In the genomic region with DNA sequence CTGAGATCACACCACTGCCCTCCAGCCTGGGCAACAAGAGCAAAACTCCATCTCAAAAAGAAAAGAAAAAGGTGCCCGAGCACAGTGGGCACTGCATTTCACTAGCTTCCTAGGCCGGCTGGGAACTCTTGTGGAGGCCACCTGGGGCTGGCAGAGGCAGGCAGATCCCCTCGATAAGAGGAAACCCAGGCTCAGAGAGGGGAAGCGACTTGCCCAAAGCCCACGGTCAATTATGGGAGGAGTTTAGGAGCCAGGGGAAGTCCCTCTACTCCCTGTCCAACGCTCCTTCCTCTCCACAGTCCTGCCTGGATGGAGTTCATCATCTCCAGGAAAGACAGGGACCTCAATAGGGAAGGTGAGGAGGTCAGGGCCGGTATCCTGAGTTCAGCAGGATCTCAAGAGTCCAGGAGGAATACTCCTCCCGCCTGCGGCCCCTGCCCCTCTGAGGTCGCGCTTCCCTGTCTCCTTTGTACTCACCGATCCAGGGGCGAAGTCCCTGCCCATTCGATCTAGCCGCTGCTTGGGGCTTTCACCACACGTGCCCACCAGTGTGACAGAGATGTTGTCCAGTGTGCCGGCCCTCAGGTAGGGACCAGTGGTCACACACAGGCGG, we compare ENCODE assay signal across 8 cellular contexts. TPM values are rescaled to one million over a fixed set of nuclear protein-coding genes. Genes with fewer than 3 reads are reported as not detected.
DNase-seq lines count a peak whose midpoint lies in the region; ATAC-seq and TF ChIP-seq lines count a peak whose summit lies in the region.

No MANE protein-coding gene starts in this region.

- TF ChIP-seq CTCF in testis (IDR thresholded peaks at IDR 0.05): no peak

- no peaks in the 10 kb centered on the region for H3K36me3 Mint-ChIP-seq in activated CD4-positive, alpha-beta T cell treated with anti-CD3 and anti-CD28 coated beads, Interleukin-2, amount 10 ng/mL, durations not matched to agents 7 days and 5 days (ENCODE audit: low read depth)
- peaks cover 9% of the 10 kb centered on the region for H3K36me3 Mint-ChIP-seq in activated CD4-positive, alpha-beta memory T cell treated with anti-CD3 and anti-CD28 coated beads, Interleukin-2, amount 10 ng/mL, durations not matched to agents 7 days and 5 days (ENCODE audit: low read depth)

- H3K36me3 ChIP-seq in iPS-18a (ENCODE audit: control insufficient read depth, low read depth, low read length) (no peaks in the 10 kb centered on the region), testis (ENCODE audit: low read depth, missing control alignments) (no peaks in the 10 kb centered on the region)

- H3K27ac ChIP-seq in iPS-18a (ENCODE audit: low read length) (no peak overlapping the region), temporal lobe (ENCODE audit: low read depth, low read length) (peak overlapping the region; percentile 88), testis (no peak overlapping the region)

- no peaks in the 10 kb centered on the region for H3K9me3 ChIP-seq in iPS-18a (ENCODE audit: control insufficient read depth, low read depth, low read length)
- no peaks in the 10 kb centered on the region for H3K9me3 ChIP-seq in testis

- CTCF ChIA-PET in activated CD4-positive, alpha-beta T cell treated with anti-CD3 and anti-CD28 coated beads, Interleukin-2, amount 10 ng/mL, durations not matched to agents 7 days and 5 days (lab: Charles Lee): interaction anchor here (0.6 to 5.8 kb wide), 10 partner anchors 7 to 81 kb away, joined by 3 to 32 read pairs (median 4); a partner anchor contains a TSS
- CTCF ChIA-PET in activated CD4-positive, alpha-beta memory T cell treated with anti-CD3 and anti-CD28 coated beads, Interleukin-2, amount 10 ng/mL, durations not matched to agents 7 days and 5 days (lab: Charles Lee): interaction anchor here (1.4 to 4.0 kb wide), 7 partner anchors 8 to 57 kb away, joined by 4 to 68 read pairs (median 9); no protein-coding TSS in a partner anchor

- TF ChIP-seq POLR2A in testis (IDR thresholded peaks at IDR 0.05): no peak

- peaks cover 39% of the 10 kb centered on the region for H3K4me1 Mint-ChIP-seq in activated CD4-positive, alpha-beta T cell treated with anti-CD3 and anti-CD28 coated beads, Interleukin-2, amount 10 ng/mL, durations not matched to agents 7 days and 5 days
- peaks cover 43% of the 10 kb centered on the region for H3K4me1 Mint-ChIP-seq in activated CD4-positive, alpha-beta memory T cell treated with anti-CD3 and anti-CD28 coated beads, Interleukin-2, amount 10 ng/mL, durations not matched to agents 7 days and 5 days

- POLR2A ChIA-PET in activated CD4-positive, alpha-beta T cell treated with anti-CD3 and anti-CD28 coated beads, Interleukin-2, amount 10 ng/mL, durations not matched to agents 7 days and 5 days (lab: Charles Lee): no interaction called here
- POLR2A ChIA-PET in activated CD4-positive, alpha-beta memory T cell treated with anti-CD3 and anti-CD28 coated beads, Interleukin-2, amount 10 ng/mL, durations not matched to agents 7 days and 5 days (lab: Charles Lee): interaction anchor here (0.7 to 3.5 kb wide), 6 partner anchors 13 to 130 kb away, joined by 3 to 49 read pairs (median 18); a partner anchor contains a TSS

- no peak overlapping the region for H3K27ac Mint-ChIP-seq in activated CD4-positive, alpha-beta T cell treated with anti-CD3 and anti-CD28 coated beads, Interleukin-2, amount 10 ng/mL, durations not matched to agents 7 days and 5 days
- H3K27ac Mint-ChIP-seq in activated CD4-positive, alpha-beta memory T cell treated with anti-CD3 and anti-CD28 coated beads, Interleukin-2, amount 10 ng/mL, durations not matched to agents 7 days and 5 days: no peak overlapping the region

- H3K27me3 ChIP-seq in iPS-18a (ENCODE audit: control insufficient read depth, insufficient read depth, low read length): peaks cover 59% of the 10 kb centered on the region
- H3K27me3 ChIP-seq in testis: no peaks in the 10 kb centered on the region

- H3K9me3 Mint-ChIP-seq in activated CD4-positive, alpha-beta T cell treated with anti-CD3 and anti-CD28 coated beads, Interleukin-2, amount 10 ng/mL, durations not matched to agents 7 days and 5 days: no peaks in the 10 kb centered on the region
- no peaks in the 10 kb centered on the region for H3K9me3 Mint-ChIP-seq in activated CD4-positive, alpha-beta memory T cell treated with anti-CD3 and anti-CD28 coated beads, Interleukin-2, amount 10 ng/mL, durations not matched to agents 7 days and 5 days

- peak overlapping the region; percentile 7 for H3K9ac ChIP-seq in iPS-18a (ENCODE audit: low read length)

- intact Hi-C loops in testis (cut with DNase I; ENCODE audit: low total_unique reads): no loop called here

- H3K4me3 Mint-ChIP-seq in activated CD4-positive, alpha-beta T cell treated with anti-CD3 and anti-CD28 coated beads, Interleukin-2, amount 10 ng/mL, durations not matched to agents 7 days and 5 days: peak overlapping the region; percentile 85
- peak overlapping the region; percentile 80 for H3K4me3 Mint-ChIP-seq in activated CD4-positive, alpha-beta memory T cell treated with anti-CD3 and anti-CD28 coated beads, Interleukin-2, amount 10 ng/mL, durations not matched to agents 7 days and 5 days

- WGBS in testis, 2 donors: 12% methylated on average over 7 to 18 of the region's 18 CpGs

- peaks cover 62% of the 10 kb centered on the region for H3K27me3 Mint-ChIP-seq in activated CD4-positive, alpha-beta T cell treated with anti-CD3 and anti-CD28 coated beads, Interleukin-2, amount 10 ng/mL, durations not matched to agents 7 days and 5 days
- H3K27me3 Mint-ChIP-seq in activated CD4-positive, alpha-beta memory T cell treated with anti-CD3 and anti-CD28 coated beads, Interleukin-2, amount 10 ng/mL, durations not matched to agents 7 days and 5 days: peaks cover 58% of the 10 kb centered on the region

- ATAC-seq in HG03469 (IDR thresholded peaks at IDR 0.05; ENCODE audit: unreplicated experiment): no peak

- no peaks in the 10 kb centered on the region for H3K4me1 ChIP-seq in iPS-18a (ENCODE audit: control insufficient read depth, low read depth, low read length)
- peaks cover 26% of the 10 kb centered on the region for H3K4me1 ChIP-seq in testis

- H3K4me3 ChIP-seq in iPS-18a (ENCODE audit: low read length): peak overlapping the region; percentile 79
- peak overlapping the region in 1 of 2 donors; percentile 62 for H3K4me3 ChIP-seq in testis

- no peak for DNase-seq in activated CD4-positive, alpha-beta T cell treated with anti-CD3 and anti-CD28 coated beads, Interleukin-2, amount 10 ng/mL, durations not matched to agents 7 days and 5 days
- no peak for DNase-seq in activated CD4-positive, alpha-beta T cell treated with anti-CD3 and anti-CD28 coated beads for 1 hour
- no peak for DNase-seq in activated CD4-positive, alpha-beta memory T cell treated with anti-CD3 and anti-CD28 coated beads, Interleukin-2, amount 10 ng/mL, durations not matched to agents 7 days and 5 days
- no peak for DNase-seq in testis
- DNase-seq in amygdala (lab: John Stamatoyannopoulos, UW): no peak

RNA-seq across cellular contexts. Expression of a gene that starts 0.8 kb away (rescaled TPM):
- total RNA-seq in activated CD4-positive, alpha-beta T cell treated with anti-CD3 and anti-CD28 coated beads, Interleukin-2, amount 10 ng/mL, durations not matched to agents 7 days and 5 days: not detected
- total RNA-seq in activated CD4-positive, alpha-beta memory T cell treated with anti-CD3 and anti-CD28 coated beads, Interleukin-2, amount 10 ng/mL, durations not matched to agents 7 days and 5 days: not detected
- total RNA-seq in temporal lobe (0.74 TPM), testis (1 to 10 TPM; 2.2 to 4.3 TPM)
- 2.7 TPM for polyA plus RNA-seq in testis (ENCODE audit: insufficient read depth, low read depth, low replicate concordance)

RNA-seq across cellular contexts. Expression of a gene that starts 6.4 kb away (rescaled TPM):
- total RNA-seq in activated CD4-positive, alpha-beta T cell treated with anti-CD3 and anti-CD28 coated beads, Interleukin-2, amount 10 ng/mL, durations not matched to agents 7 days and 5 days: under 1 TPM; 0.15 to 0.20 TPM
- 1 to 10 TPM; 1.4 to 1.5 TPM for total RNA-seq in activated CD4-positive, alpha-beta memory T cell treated with anti-CD3 and anti-CD28 coated beads, Interleukin-2, amount 10 ng/mL, durations not matched to agents 7 days and 5 days
- total RNA-seq in temporal lobe (0.98 TPM), testis (under 1 TPM in 1 of 2 donors, not detected in 1; 0.31 TPM)
- polyA plus RNA-seq in testis (ENCODE audit: insufficient read depth, low read depth, low replicate concordance): 0.25 TPM

RNA-seq across cellular contexts. Expression of a gene that starts 30.0 kb away (rescaled TPM):
- under 1 TPM; 0.27 to 0.31 TPM for total RNA-seq in activated CD4-positive, alpha-beta T cell treated with anti-CD3 and anti-CD28 coated beads, Interleukin-2, amount 10 ng/mL, durations not matched to agents 7 days and 5 days
- total RNA-seq in activated CD4-positive, alpha-beta memory T cell treated with anti-CD3 and anti-CD28 coated beads, Interleukin-2, amount 10 ng/mL, durations not matched to agents 7 days and 5 days: under 1 TPM; 0.20 to 0.38 TPM
- not detected for total RNA-seq in temporal lobe
- total RNA-seq in testis: under 1 TPM; 0.87 to 0.99 TPM
- polyA plus RNA-seq in testis (ENCODE audit: insufficient read depth, low read depth, low replicate concordance): 1.1 TPM

RNA-seq across cellular contexts. Expression of a gene that starts 34.7 kb away (rescaled TPM):
- total RNA-seq in activated CD4-positive, alpha-beta T cell treated with anti-CD3 and anti-CD28 coated beads, Interleukin-2, amount 10 ng/mL, durations not matched to agents 7 days and 5 days: 10 to 100 TPM; 26.9 to 28.7 TPM
- total RNA-seq in activated CD4-positive, alpha-beta memory T cell treated with anti-CD3 and anti-CD28 coated beads, Interleukin-2, amount 10 ng/mL, durations not matched to agents 7 days and 5 days: 10 to 100 TPM; 53.5 to 56.6 TPM
- total RNA-seq in temporal lobe: 15.5 TPM
- total RNA-seq in testis: 100 to 1,000 TPM in 1 of 2 donors, 10 to 100 TPM in 1; 96.0 to 119 TPM
- polyA plus RNA-seq in testis (ENCODE audit: insufficient read depth, low read depth, low replicate concordance): 55.1 TPM

RNA-seq across cellular contexts. Expression of a gene that starts 45.3 kb away (rescaled TPM):
- total RNA-seq in activated CD4-positive, alpha-beta T cell treated with anti-CD3 and anti-CD28 coated beads, Interleukin-2, amount 10 ng/mL, durations not matched to agents 7 days and 5 days: 10 to 100 TPM; 71.1 to 79.1 TPM
- 10 to 100 TPM; 75.2 to 79.1 TPM for total RNA-seq in activated CD4-positive, alpha-beta memory T cell treated with anti-CD3 and anti-CD28 coated beads, Interleukin-2, amount 10 ng/mL, durations not matched to agents 7 days and 5 days
- total RNA-seq in temporal lobe (62.2 TPM), testis (10 to 100 TPM; 66.3 to 76.5 TPM)
- 116 TPM for polyA plus RNA-seq in testis (ENCODE audit: insufficient read depth, low read depth, low replicate concordance)
